ENCODE assay signal across 19 cellular contexts in genomic region chr5:1371602-1372342, GRCh38.
"Had no signal": no experiment of that assay in that cellular context is flagged by ENCODE, and none has a peak within 500 bp of the region (broad histone marks: within the 10 kb centered on the region; RNA-seq: fewer than 3 reads in every experiment).

No MANE protein-coding gene starts in this region.

- H3K9me3 ChIP-seq: adrenal gland, heart left ventricle, neutrophil, pancreas, right lobe of liver, upper lobe of right lung had no signal

- H3K27me3 ChIP-seq: pancreas, right lobe of liver, upper lobe of right lung had no signal

- H3K4me2 ChIP-seq: smooth muscle cell had no signal

- H3K4me1 Mint-ChIP-seq: activated CD4-positive, alpha-beta T cell treated with anti-CD3 and anti-CD28 coated beads for 36 hours; activated naive CD4-positive, alpha-beta T cell treated with anti-CD3 and anti-CD28 coated beads, Interleukin-2, amount 50 U/mL, for 24 hours had no signal

- H3K27me3 Mint-ChIP-seq: activated CD4-positive, alpha-beta T cell treated with anti-CD3 and anti-CD28 coated beads for 36 hours; activated naive CD4-positive, alpha-beta T cell treated with anti-CD3 and anti-CD28 coated beads, Interleukin-2, amount 50 U/mL, for 24 hours; natural killer cell treated with Interleukin-12 subunit alpha and Interleukin-12 subunit beta and Interleukin-15 and Interleukin-18, amount 100 ng/mL, for 72 hours had no signal

- H3K4me3 ChIP-seq: adrenal gland, heart left ventricle, pancreas, right lobe of liver, smooth muscle cell, upper lobe of right lung had no signal

- H3K27ac ChIP-seq: adrenal gland, heart left ventricle, neutrophil, pancreas, right lobe of liver, upper lobe of right lung had no signal

- H3K27ac Mint-ChIP-seq: activated CD4-positive, alpha-beta T cell treated with anti-CD3 and anti-CD28 coated beads for 36 hours; activated naive CD4-positive, alpha-beta T cell treated with anti-CD3 and anti-CD28 coated beads, Interleukin-2, amount 50 U/mL, for 24 hours; stimulated activated effector memory CD8-positive, alpha-beta T cell treated with anti-CD3 and anti-CD28 coated beads, Interleukin-12 subunit alpha, Interleukin-12 subunit beta, amount 100 ng/mL, for 72 hours had no signal

- H3K9me3 Mint-ChIP-seq: activated naive CD4-positive, alpha-beta T cell treated with anti-CD3 and anti-CD28 coated beads, Interleukin-2, amount 50 U/mL, for 24 hours; immature natural killer cell; natural killer cell treated with Interleukin-12 subunit alpha and Interleukin-12 subunit beta and Interleukin-15 and Interleukin-18, amount 100 ng/mL, for 72 hours; stimulated activated effector memory CD8-positive, alpha-beta T cell treated with anti-CD3 and anti-CD28 coated beads, Interleukin-12 subunit alpha, Interleukin-12 subunit beta, amount 100 ng/mL, for 72 hours had no signal

- DNase-seq: activated CD4-positive, alpha-beta T cell treated with anti-CD3 and anti-CD28 coated beads for 36 hours; activated CD4-positive, alpha-beta T cell treated with anti-CD3 and anti-CD28 coated beads, Interleukin-2, amount 50 U/mL, for 48 hours; activated gamma-delta T cell; adrenal gland; cerebellar nuclear complex; cortex of kidney; heart left ventricle; immature natural killer cell; kidney glomerular epithelial cell; mesendoderm; pancreas; stimulated activated CD4-positive, alpha-beta T cell treated with anti-CD3 and anti-CD28 coated beads, Interleukin-4, amount 100 ng/mL, for 24 hours; upper lobe of right lung had no signal

- ATAC-seq: activated CD4-positive, alpha-beta T cell treated with anti-CD3 and anti-CD28 coated beads for 36 hours; heart left ventricle; natural killer cell treated with Interleukin-12 subunit alpha and Interleukin-12 subunit beta and Interleukin-15 and Interleukin-18, amount 100 ng/mL, for 72 hours; pancreas; right lobe of liver; stimulated activated effector memory CD8-positive, alpha-beta T cell treated with anti-CD3 and anti-CD28 coated beads, Interleukin-12 subunit alpha, Interleukin-12 subunit beta, amount 100 ng/mL, for 72 hours; upper lobe of right lung had no signal

- H3K4me3 Mint-ChIP-seq: activated CD4-positive, alpha-beta T cell treated with anti-CD3 and anti-CD28 coated beads for 36 hours; activated naive CD4-positive, alpha-beta T cell treated with anti-CD3 and anti-CD28 coated beads, Interleukin-2, amount 50 U/mL, for 24 hours; natural killer cell treated with Interleukin-12 subunit alpha and Interleukin-12 subunit beta and Interleukin-15 and Interleukin-18, amount 100 ng/mL, for 72 hours; stimulated activated effector memory CD8-positive, alpha-beta T cell treated with anti-CD3 and anti-CD28 coated beads, Interleukin-12 subunit alpha, Interleukin-12 subunit beta, amount 100 ng/mL, for 72 hours had no signal

- H3K36me3 ChIP-seq: adrenal gland, heart left ventricle, neutrophil, pancreas, right lobe of liver, upper lobe of right lung had no signal

- H3K36me3 Mint-ChIP-seq: activated naive CD4-positive, alpha-beta T cell treated with anti-CD3 and anti-CD28 coated beads, Interleukin-2, amount 50 U/mL, for 24 hours; immature natural killer cell; natural killer cell treated with Interleukin-12 subunit alpha and Interleukin-12 subunit beta and Interleukin-15 and Interleukin-18, amount 100 ng/mL, for 72 hours; stimulated activated effector memory CD8-positive, alpha-beta T cell treated with anti-CD3 and anti-CD28 coated beads, Interleukin-12 subunit alpha, Interleukin-12 subunit beta, amount 100 ng/mL, for 72 hours had no signal

- H3K4me1 ChIP-seq: adrenal gland, heart left ventricle, pancreas, right lobe of liver, upper lobe of right lung had no signal
